29 cellular contexts compared by ENCODE assay signal in the genomic region with DNA sequence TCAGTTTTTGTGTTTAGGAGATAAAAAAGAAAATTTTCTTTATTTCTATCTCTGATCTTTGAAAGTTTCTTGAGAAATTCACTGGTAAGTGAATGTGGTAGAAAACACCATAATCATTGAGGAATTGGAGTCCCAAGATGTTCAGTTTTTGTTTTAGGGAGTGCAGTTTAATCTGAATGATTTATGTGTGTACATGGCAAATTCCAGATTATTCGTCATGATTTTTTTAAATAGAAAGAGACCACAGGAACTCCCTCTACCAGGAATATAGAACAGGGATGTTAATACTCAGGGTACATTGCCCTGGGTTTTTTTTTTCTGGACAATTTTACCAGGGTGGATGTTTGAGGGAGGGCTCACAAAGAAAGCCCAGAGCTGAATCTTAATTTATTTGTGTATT.
DNase-seq lines count a peak whose midpoint lies in the region; ATAC-seq and TF ChIP-seq lines count a peak whose summit lies in the region.
"Had no signal": no experiment of that assay in that cellular context is flagged by ENCODE, and none has a peak within 500 bp of the region (broad histone marks: within the 10 kb centered on the region; RNA-seq: fewer than 3 reads in every experiment).

No MANE protein-coding gene starts in this region.

- no peak for DNase-seq in adipocyte (ENCODE audit: low read depth)
- DNase-seq in colonic mucosa = no peak
- DNase-seq in naive thymus-derived CD4-positive, alpha-beta T cell = no peak
- DNase-seq in testis = no peak
- no peak for DNase-seq in NCI-H2227 treated with DMSO at 0.1 percent for 48 hours (lab: John Stamatoyannopoulos, UW)
- DNase-seq in endodermal cell = no peak
- DNase-seq in adrenal gland = no peak
- DNase-seq: activated CD4-positive, alpha-beta memory T cell treated with anti-CD3 and anti-CD28 coated beads, Interleukin-2, amount 10 ng/mL, durations not matched to agents 7 days and 5 days; activated CD4-positive, CD25-positive, alpha-beta regulatory T cell treated with anti-CD3 and anti-CD28 coated beads, Interleukin-2, amount 50 U/mL, for 72 hours; activated CD8-positive, alpha-beta memory T cell treated with anti-CD3 and anti-CD28 coated beads, Interleukin-2, amount 50 U/mL, for 48 hours; activated naive CD4-positive, alpha-beta T cell treated with anti-CD3 and anti-CD28 coated beads for 36 hours; amniotic stem cell; CD4-positive, alpha-beta T cell; cortex of kidney; foreskin keratinocyte; IMR-90; MV-4-11; NCI-H1436; NCI-H2081 treated with DMSO at 0.1 percent for 48 hours; NCI-H345; NCI-H748 treated with DMSO at 0.1 percent for 48 hours; SHP77 treated with DMSO at 0.1 percent for 48 hours; uterus had no signal

- POLR2A ChIA-PET in naive thymus-derived CD4-positive, alpha-beta T cell (lab: Charles Lee) = no interaction called here

- intact Hi-C loops in colonic mucosa (cut with DNase I) = no loop called here
- intact Hi-C loops in naive thymus-derived CD4-positive, alpha-beta T cell (cut with micrococcal nuclease) = no loop called here
- intact Hi-C loops in testis (cut with DNase I; ENCODE audit: low total_unique reads) = no loop called here
- intact Hi-C loops in adrenal gland (cut with DNase I) = no loop called here

- H3K4me3 ChIP-seq in adipocyte (ENCODE audit: low read length) (no peak overlapping the region), colonic mucosa (no peak overlapping the region), testis (no peak overlapping the region), endodermal cell (ENCODE audit: low read length) (no peak overlapping the region), adrenal gland (no peak overlapping the region)
- no peak overlapping the region for H3K4me3 ChIP-seq in naive thymus-derived CD4-positive, alpha-beta T cell (ENCODE audit: low read length)
- H3K4me3 ChIP-seq: GM23338, uterus had no signal

- H3K9ac ChIP-seq in adipocyte (ENCODE audit: low read length) (peak overlapping the region; percentile 57), colonic mucosa (ENCODE audit: low read depth in 2 of 2, low read length in 2 of 2) (no peak overlapping the region), endodermal cell (ENCODE audit: extremely low read depth, low read length, poor library complexity, severe bottlenecking) (no peak overlapping the region)
- H3K9ac ChIP-seq: parathyroid adenoma had no signal

- peaks cover 48% of the 10 kb centered on the region for H3K4me1 ChIP-seq in adipocyte (ENCODE audit: control insufficient read depth, insufficient read depth, low read length)
- H3K4me1 ChIP-seq in colonic mucosa = peaks cover 7% of the 10 kb centered on the region
- H3K4me1 ChIP-seq in naive thymus-derived CD4-positive, alpha-beta T cell (ENCODE audit: control insufficient read depth in 2 of 2, insufficient read depth in 2 of 2, low read length in 2 of 2) = peaks cover 0 to 21% of the 10 kb centered on the region in 2 donors
- peaks cover 50% of the 10 kb centered on the region for H3K4me1 ChIP-seq in testis
- H3K4me1 ChIP-seq in endodermal cell (ENCODE audit: control insufficient read depth, insufficient read depth, low read length) = no peaks in the 10 kb centered on the region
- peaks cover 19 to 64% of the 10 kb centered on the region in 2 donors for H3K4me1 ChIP-seq in adrenal gland (replicated peaks in 1 of 2)
- H3K4me1 ChIP-seq: foreskin keratinocyte, parathyroid adenoma, uterus had no signal

- peaks cover 31% of the 10 kb centered on the region for H3K36me3 ChIP-seq in adipocyte (ENCODE audit: control insufficient read depth, insufficient read depth, low read length, severe bottlenecking)
- peaks cover 6% of the 10 kb centered on the region for H3K36me3 ChIP-seq in colonic mucosa
- H3K36me3 ChIP-seq in naive thymus-derived CD4-positive, alpha-beta T cell (ENCODE audit: control insufficient read depth in 2 of 3, insufficient read depth in 3 of 3, low read length in 3 of 3) = peaks cover 2 to 31% (median 10%) of the 10 kb centered on the region in 3 experiments
- H3K36me3 ChIP-seq in testis (ENCODE audit: low read depth, missing control alignments) = no peaks in the 10 kb centered on the region
- H3K36me3 ChIP-seq in endodermal cell (ENCODE audit: control insufficient read depth, insufficient read depth, low read length) = peaks cover 36% of the 10 kb centered on the region
- peaks cover 0 to 22% of the 10 kb centered on the region in 2 donors for H3K36me3 ChIP-seq in adrenal gland (replicated peaks in 1 of 2)
- H3K36me3 ChIP-seq: uterus had no signal

- peak overlapping the region in 7 of 9 donors; percentile 10 to 81 (median 34) for H3K27ac Mint-ChIP-seq in naive thymus-derived CD4-positive, alpha-beta T cell
- H3K27ac Mint-ChIP-seq in endodermal cell = no peak overlapping the region
- H3K27ac Mint-ChIP-seq: activated CD4-positive, alpha-beta memory T cell treated with anti-CD3 and anti-CD28 coated beads, Interleukin-2, amount 10 ng/mL, durations not matched to agents 7 days and 5 days; activated naive CD4-positive, alpha-beta T cell treated with anti-CD3 and anti-CD28 coated beads for 36 hours; activated T-helper 1 cell treated with anti-CD3 and anti-CD28 coated beads, Interleukin-12 subunit alpha, Interleukin-12 subunit beta, Interleukin-2, Interleukin-4 antibody, amounts not matched to agents 30 ng/mL and 10 ng/mL and 1 ng/mL, durations not matched to agents 14 hours and 24 hours and 36 hours; GM23338; memory B cell; stimulated activated effector memory CD8-positive, alpha-beta T cell treated with anti-CD3 and anti-CD28 coated beads, Interleukin-12 subunit alpha, Interleukin-12 subunit beta, amount 100 ng/mL, for 72 hours had no signal

- no peak for TF ChIP-seq POLR2A in testis (IDR thresholded peaks at IDR 0.05)
- no peak for TF ChIP-seq POLR2A in adrenal gland (IDR thresholded peaks at IDR 0.05)

- H3K9me3 ChIP-seq in adipocyte (ENCODE audit: control insufficient read depth, low read length) = no peaks in the 10 kb centered on the region
- no peaks in the 10 kb centered on the region for H3K9me3 ChIP-seq in colonic mucosa
- no peaks in the 10 kb centered on the region for H3K9me3 ChIP-seq in naive thymus-derived CD4-positive, alpha-beta T cell (ENCODE audit: control insufficient read depth in 2 of 3, low read length in 3 of 3)
- H3K9me3 ChIP-seq in testis = no peaks in the 10 kb centered on the region
- H3K9me3 ChIP-seq in endodermal cell (ENCODE audit: control insufficient read depth, low read length) = no peaks in the 10 kb centered on the region
- H3K9me3 ChIP-seq in adrenal gland (replicated peaks in 1 of 3) = no peaks in the 10 kb centered on the region
- H3K9me3 ChIP-seq: uterus had no signal

- peaks cover 19 to 51% (median 40%) of the 10 kb centered on the region in 7 donors for H3K4me1 Mint-ChIP-seq in naive thymus-derived CD4-positive, alpha-beta T cell
- H3K4me1 Mint-ChIP-seq in endodermal cell = peaks cover 1% of the 10 kb centered on the region

- CTCF ChIA-PET in naive thymus-derived CD4-positive, alpha-beta T cell (lab: Charles Lee) = no interaction called here

- H3K27ac ChIP-seq in colonic mucosa (peak overlapping the region; percentile 28), testis (peak overlapping the region; percentile 1 to 69), endodermal cell (ENCODE audit: low read depth, low read length) (no peak overlapping the region), adrenal gland (peak overlapping the region in 1 of 5 donors; percentile 4)
- H3K27ac ChIP-seq in naive thymus-derived CD4-positive, alpha-beta T cell (ENCODE audit: low read depth, low read length) = peak overlapping the region; percentile 1
- H3K27ac ChIP-seq: foreskin keratinocyte, parathyroid adenoma had no signal

- H3K4me3 Mint-ChIP-seq in naive thymus-derived CD4-positive, alpha-beta T cell = no peak overlapping the region
- no peak overlapping the region for H3K4me3 Mint-ChIP-seq in endodermal cell
- H3K4me3 Mint-ChIP-seq: activated CD4-positive, alpha-beta memory T cell treated with anti-CD3 and anti-CD28 coated beads, Interleukin-2, amount 10 ng/mL, durations not matched to agents 7 days and 5 days; activated naive CD4-positive, alpha-beta T cell treated with anti-CD3 and anti-CD28 coated beads for 36 hours; activated T-helper 1 cell treated with anti-CD3 and anti-CD28 coated beads, Interleukin-12 subunit alpha, Interleukin-12 subunit beta, Interleukin-2, Interleukin-4 antibody, amounts not matched to agents 30 ng/mL and 10 ng/mL and 1 ng/mL, durations not matched to agents 14 hours and 24 hours and 36 hours; CD4-positive, alpha-beta T cell; GM23338; memory B cell; stimulated activated effector memory CD8-positive, alpha-beta T cell treated with anti-CD3 and anti-CD28 coated beads, Interleukin-12 subunit alpha, Interleukin-12 subunit beta, amount 100 ng/mL, for 72 hours had no signal

- H3K27me3 ChIP-seq in adipocyte (replicated peaks; ENCODE audit: control insufficient read depth, insufficient read depth, low read length) (no peaks in the 10 kb centered on the region), colonic mucosa (no peaks in the 10 kb centered on the region), testis (no peaks in the 10 kb centered on the region), endodermal cell (ENCODE audit: control insufficient read depth, insufficient read depth, low read length, poor library complexity, severe bottlenecking) (no peaks in the 10 kb centered on the region), adrenal gland (no peaks in the 10 kb centered on the region)
- H3K27me3 ChIP-seq in naive thymus-derived CD4-positive, alpha-beta T cell (ENCODE audit: control insufficient read depth in 2 of 2, insufficient read depth in 2 of 2, low read length in 2 of 2) = no peaks in the 10 kb centered on the region
- H3K27me3 ChIP-seq: foreskin keratinocyte, uterus had no signal

- peaks cover 20 to 54% (median 42%) of the 10 kb centered on the region in 5 donors for H3K36me3 Mint-ChIP-seq in naive thymus-derived CD4-positive, alpha-beta T cell
- peaks cover 35% of the 10 kb centered on the region for H3K36me3 Mint-ChIP-seq in endodermal cell (ENCODE audit: low read depth)

- H3K9me3 Mint-ChIP-seq in naive thymus-derived CD4-positive, alpha-beta T cell = no peaks in the 10 kb centered on the region
- no peaks in the 10 kb centered on the region for H3K9me3 Mint-ChIP-seq in endodermal cell
- H3K9me3 Mint-ChIP-seq: activated CD4-positive, alpha-beta memory T cell treated with anti-CD3 and anti-CD28 coated beads, Interleukin-2, amount 10 ng/mL, durations not matched to agents 7 days and 5 days; activated naive CD4-positive, alpha-beta T cell treated with anti-CD3 and anti-CD28 coated beads for 36 hours; activated T-helper 1 cell treated with anti-CD3 and anti-CD28 coated beads, Interleukin-12 subunit alpha, Interleukin-12 subunit beta, Interleukin-2, Interleukin-4 antibody, amounts not matched to agents 30 ng/mL and 10 ng/mL and 1 ng/mL, durations not matched to agents 14 hours and 24 hours and 36 hours; CD4-positive, alpha-beta T cell; GM23338; memory B cell; stimulated activated effector memory CD8-positive, alpha-beta T cell treated with anti-CD3 and anti-CD28 coated beads, Interleukin-12 subunit alpha, Interleukin-12 subunit beta, amount 100 ng/mL, for 72 hours had no signal

- H3K27me3 Mint-ChIP-seq in naive thymus-derived CD4-positive, alpha-beta T cell = no peaks in the 10 kb centered on the region
- no peaks in the 10 kb centered on the region for H3K27me3 Mint-ChIP-seq in endodermal cell (ENCODE audit: insufficient read depth)
- H3K27me3 Mint-ChIP-seq: activated CD4-positive, alpha-beta memory T cell treated with anti-CD3 and anti-CD28 coated beads, Interleukin-2, amount 10 ng/mL, durations not matched to agents 7 days and 5 days; CD4-positive, alpha-beta T cell; memory B cell had no signal

- ATAC-seq in naive thymus-derived CD4-positive, alpha-beta T cell = no peak
- no peak for ATAC-seq in HG02798 (IDR thresholded peaks at IDR 0.05; ENCODE audit: poor library complexity, unreplicated experiment)
- ATAC-seq: foreskin keratinocyte; stimulated activated effector memory CD8-positive, alpha-beta T cell treated with anti-CD3 and anti-CD28 coated beads, Interleukin-12 subunit alpha, Interleukin-12 subunit beta, amount 100 ng/mL, for 72 hours had no signal

- TF ChIP-seq CTCF in colonic mucosa (IDR thresholded peaks at IDR 0.05) (no peak), testis (IDR thresholded peaks at IDR 0.05) (no peak), endodermal cell (conservative IDR thresholded peaks at IDR 0.05) (no peak), adrenal gland (IDR thresholded peaks at IDR 0.05) (no peak)

- 64 to 67% methylated on average over 1 of the region's 1 CpG for WGBS in testis, 2 donors
- 83 to 93% methylated on average over 1 of the region's 1 CpG for WGBS in endodermal cell (ENCODE audit: insufficient coverage in 1 of 2, insufficient read length in 1 of 2), 2 experiments
- WGBS in adrenal gland, 4 donors = 49 to 75% (median 63%) methylated on average over 1 of the region's 1 CpG
